In the genomic region with DNA sequence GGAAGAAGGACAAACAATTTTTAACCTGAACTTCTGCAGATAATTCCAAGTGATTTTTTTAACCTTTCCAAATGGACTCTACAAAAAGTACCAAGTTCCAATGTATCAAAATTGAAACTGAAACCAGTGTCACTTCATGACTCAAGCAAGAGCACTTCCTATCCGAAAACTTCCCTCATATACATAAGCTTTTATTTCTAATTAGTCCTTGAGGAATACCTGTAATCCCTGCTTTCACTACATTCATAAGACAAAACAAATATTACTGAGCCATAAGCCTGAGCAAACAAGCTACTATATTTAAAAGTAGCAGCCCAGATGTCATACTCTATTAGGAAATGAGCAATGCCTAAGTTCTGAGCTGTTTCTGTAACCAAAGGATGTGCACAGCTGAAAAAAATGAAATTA, we compare ENCODE assay signal across 8 cellular contexts.
DNase-seq lines count a peak whose midpoint lies in the region; ATAC-seq, FAIRE-seq and TF ChIP-seq lines count a peak whose summit lies in the region.

No MANE protein-coding gene starts in this region.

- POLR2A ChIA-PET in HepG2 (lab: Yijun Ruan, JAX) = no interaction called here

- 5% methylated on average over 1 of the region's 1 CpG for WGBS in liver
- 0% methylated on average over 1 of the region's 1 CpG for WGBS in HepG2 (ENCODE audit: low lambda C conversion rate)
- WGBS in heart right ventricle, 2 donors = 29 to 57% methylated on average over 1 of the region's 1 CpG
- 17 to 24% (median 21%) methylated on average over 1 of the region's 1 CpG for WGBS in adrenal gland, 4 donors

- TF ChIP-seq CTCF in liver (IDR thresholded peaks at IDR 0.05; ENCODE audit: low read depth, low read length, missing input control) (no peak), HepG2 (CRISPR knock-in tag; IDR thresholded peaks at IDR 0.05) (no peak), RWPE2 (IDR thresholded peaks at IDR 0.05; ENCODE audit: poor library complexity, severe bottlenecking) (no peak), heart right ventricle (IDR thresholded peaks at IDR 0.05) (no peak), GM13976 (IDR thresholded peaks at IDR 0.05; ENCODE audit: borderline replicate concordance, control extremely low read depth, extremely low read depth, insufficient read depth, missing control alignments) (no peak), adrenal gland (IDR thresholded peaks at IDR 0.05) (no peak)

- TF ChIP-seq RAD21 in liver (IDR thresholded peaks at IDR 0.05) (peak in 1 of 2 donors; percentile 4), HepG2 (CRISPR knock-in tag; IDR thresholded peaks at IDR 0.05) (no peak)

- TF ChIP-seq POLR2A in HepG2 (IDR thresholded peaks at IDR 0.05; ENCODE audit: insufficient read depth in 1 of 2, low read depth in 2 of 2, low read length in 2 of 2) = no peak
- no peak for TF ChIP-seq POLR2A in adrenal gland (IDR thresholded peaks at IDR 0.05)

- no peaks in the 10 kb centered on the region for H3K9me3 ChIP-seq in liver (ENCODE audit: control insufficient read depth in 4 of 4, low read length in 3 of 4)
- no peaks in the 10 kb centered on the region for H3K9me3 ChIP-seq in HepG2 (ENCODE audit: low read length)
- no peaks in the 10 kb centered on the region for H3K9me3 ChIP-seq in RWPE2 (ENCODE audit: severe bottlenecking)
- H3K9me3 ChIP-seq in heart right ventricle = no peaks in the 10 kb centered on the region
- no peaks in the 10 kb centered on the region for H3K9me3 ChIP-seq in adrenal gland (replicated peaks in 1 of 3)

- H2AFZ ChIP-seq in HepG2 (ENCODE audit: low read length) = no peak overlapping the region

- DNase-seq in HepG2 (ENCODE audit: low spot score) (no peak), RWPE2 (ENCODE audit: low spot score) (no peak), heart right ventricle (no peak), GM13976 (ENCODE audit: low spot score) (no peak), iPS-NIHi11 (ENCODE audit: low spot score) (no peak), HUDEP-2 (lab: John Stamatoyannopoulos, UW; ENCODE audit: unreplicated experiment in 76 of 76) (no peak), adrenal gland (no peak)

- BruUV-seq in HepG2 (replicated peaks; lab: Mats Ljungman, UMichigan) = no TSS peak

- no peak for FAIRE-seq in HepG2 (lab: Jason Lieb, UNC)

- H3K36me3 ChIP-seq in liver (ENCODE audit: control insufficient read depth in 4 of 4, insufficient read depth in 3 of 4, low read depth in 1 of 4, low read length in 3 of 4) (no peaks in the 10 kb centered on the region), HepG2 (replicated peaks in 1 of 2; ENCODE audit: control insufficient read depth in 1 of 2, insufficient read depth in 2 of 2, low read length in 2 of 2) (no peaks in the 10 kb centered on the region), RWPE2 (ENCODE audit: low read depth) (no peaks in the 10 kb centered on the region), heart right ventricle (no peaks in the 10 kb centered on the region), adrenal gland (replicated peaks in 1 of 2) (no peaks in the 10 kb centered on the region)

- peak overlapping the region in 1 of 2 donors; percentile 54 for H3K9ac ChIP-seq in liver (ENCODE audit: low read depth in 1 of 2, low read length in 2 of 2)
- no peak overlapping the region for H3K9ac ChIP-seq in HepG2 (ENCODE audit: insufficient read depth, low read depth, low read length)

- H3K4me3 ChIP-seq in liver (ENCODE audit: low read depth in 1 of 3, low read length in 3 of 3) (peak overlapping the region; percentile 21 to 35 (median 28)), HepG2 (replicated peaks in 1 of 3; ENCODE audit: insufficient read depth in 1 of 3, low read depth in 2 of 3, low read length in 3 of 3) (no peak overlapping the region), RWPE2 (ENCODE audit: severe bottlenecking) (no peak overlapping the region), heart right ventricle (peak overlapping the region in 6 of 10 donors; percentile 16 to 34 (median 28)), adrenal gland (peak overlapping the region in 1 of 4 donors; percentile 30)

- ATAC-seq in HepG2 (no peak), RWPE2 (ENCODE audit: low read depth) (peak; percentile 86), heart right ventricle (peak in 6 of 8 donors; percentile 20 to 65 (median 50))

- intact Hi-C loops in HepG2 (cut with micrococcal nuclease; ENCODE audit: unreplicated experiment) (no loop called here), heart right ventricle (cut with DNase I) (loop anchor here in 5 of 10 donors (5.0 to 10.0 kb wide), 4 partner anchors 70 to 227 kb away; a partner anchor contains a TSS), adrenal gland (cut with DNase I) (no loop called here)

- CTCF ChIA-PET in HepG2 (lab: Yijun Ruan, JAX; ENCODE audit: low intra/inter-chr PET ratio, low total read pairs) = no interaction called here

- H3K27ac ChIP-seq in liver (ENCODE audit: low read depth in 1 of 2, low read length in 2 of 2) = peak overlapping the region; percentile 37 to 46
- H3K27ac ChIP-seq in HepG2 (ENCODE audit: extremely low read length, insufficient read depth, low read length) = no peak overlapping the region
- no peak overlapping the region for H3K27ac ChIP-seq in RWPE2 (ENCODE audit: poor library complexity, severe bottlenecking)
- peak overlapping the region; percentile 3 to 86 (median 67) for H3K27ac ChIP-seq in heart right ventricle
- peak overlapping the region in 2 of 5 donors; percentile 48 to 76 for H3K27ac ChIP-seq in adrenal gland

- TF ChIP-seq EP300 in HepG2 (IDR thresholded peaks at IDR 0.05; ENCODE audit: low read depth in 2 of 2, low read length in 2 of 2) (no peak), HepG2 (CRISPR knock-in tag; IDR thresholded peaks at IDR 0.05; ENCODE audit: borderline replicate concordance) (no peak)

- peaks cover 0 to 4% (median 0%) of the 10 kb centered on the region in 4 donors for H3K27me3 ChIP-seq in liver (ENCODE audit: control insufficient read depth in 4 of 4, insufficient read depth in 4 of 4, low read length in 3 of 4)
- 0 out of 5 replicates have a peak, but pooled peaks cover 0 to 4% of the 10 kb centered on the region in 2 experiments for H3K27me3 ChIP-seq in HepG2 (ENCODE audit: control insufficient read depth in 1 of 2, insufficient read depth in 2 of 2, low read length in 2 of 2)
- H3K27me3 ChIP-seq in RWPE2 (ENCODE audit: insufficient read depth, poor library complexity, severe bottlenecking) = no peaks in the 10 kb centered on the region
- no peaks in the 10 kb centered on the region for H3K27me3 ChIP-seq in heart right ventricle
- H3K27me3 ChIP-seq in adrenal gland = no peaks in the 10 kb centered on the region

- H3K4me1 ChIP-seq in liver (ENCODE audit: control insufficient read depth in 4 of 4, insufficient read depth in 4 of 4, low read length in 3 of 4) = peaks cover 0 to 5% (median 2%) of the 10 kb centered on the region in 4 donors
- no peaks in the 10 kb centered on the region for H3K4me1 ChIP-seq in HepG2 (ENCODE audit: insufficient read depth, low read length)
- H3K4me1 ChIP-seq in RWPE2 (ENCODE audit: insufficient read depth, poor library complexity, severe bottlenecking) = no peaks in the 10 kb centered on the region
- peaks cover 0 to 50% (median 37%) of the 10 kb centered on the region in 9 donors for H3K4me1 ChIP-seq in heart right ventricle
- no peaks in the 10 kb centered on the region for H3K4me1 ChIP-seq in adrenal gland (replicated peaks in 1 of 2)

- H4K20me1 ChIP-seq in HepG2 (ENCODE audit: insufficient read depth, low read length) = no peaks in the 10 kb centered on the region

- H3K79me2 ChIP-seq in HepG2 (ENCODE audit: insufficient read depth, low read length) = no peaks in the 10 kb centered on the region

- no peak overlapping the region for H3K4me2 ChIP-seq in HepG2 (ENCODE audit: low read depth, low read length)

- in situ Hi-C loops in HepG2 (cut with HindIII; ENCODE audit: extremely low pct_ligation_motif_present, low pct_unique_long_range_greater_than_20kb) = no loop called here
- in situ Hi-C loops in GM13976 (cut with MboI; ENCODE audit: low sequenced_read_pairs, unreplicated experiment) = no loop called here

TF ChIP-seq in liver, 16 proteins besides CTCF, POLR2A, EP300 and RAD21 (continues in another document):
- no peak for TF ChIP-seq FOXA2 (IDR thresholded peaks at IDR 0.05)
- TF ChIP-seq FOXA1 (IDR thresholded peaks at IDR 0.05) = no peak
- TF ChIP-seq RXRA (IDR thresholded peaks at IDR 0.05) = no peak
- TF ChIP-seq TAF1 (conservative IDR thresholded peaks at IDR 0.05) = no peak
- TF ChIP-seq JUND (IDR thresholded peaks at IDR 0.05) = peak in 1 of 2 donors; percentile 10
- TF ChIP-seq, protein P1, sequence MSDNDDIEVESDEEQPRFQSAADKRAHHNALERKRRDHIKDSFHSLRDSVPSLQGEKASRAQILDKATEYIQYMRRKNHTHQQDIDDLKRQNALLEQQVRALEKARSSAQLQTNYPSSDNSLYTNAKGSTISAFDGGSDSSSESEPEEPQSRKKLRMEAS (IDR thresholded peaks at IDR 0.05) = no peak
- TF ChIP-seq HNF4A (conservative IDR thresholded peaks at IDR 0.05) = peak; percentile 28 to 51
- TF ChIP-seq, protein P2, sequence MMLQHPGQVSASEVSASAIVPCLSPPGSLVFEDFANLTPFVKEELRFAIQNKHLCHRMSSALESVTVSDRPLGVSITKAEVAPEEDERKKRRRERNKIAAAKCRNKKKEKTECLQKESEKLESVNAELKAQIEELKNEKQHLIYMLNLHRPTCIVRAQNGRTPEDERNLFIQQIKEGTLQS (IDR thresholded peaks at IDR 0.05) = no peak
- no peak for TF ChIP-seq HNF4G (IDR thresholded peaks at IDR 0.05)
- no peak for TF ChIP-seq NR2F2 (IDR thresholded peaks at IDR 0.05)
- peak; percentile 8 for TF ChIP-seq SP1 (IDR thresholded peaks at IDR 0.05)
- peak; percentile 36 for TF ChIP-seq YY1 (IDR thresholded peaks at IDR 0.05)

TF ChIP-seq in HepG2, 621 proteins besides CTCF, POLR2A, EP300 and RAD21 (continues in another document):
- no peak for TF ChIP-seq NR2F2 (IDR thresholded peaks at IDR 0.05; ENCODE audit: borderline replicate concordance, low read depth)
- TF ChIP-seq, protein P3, sequence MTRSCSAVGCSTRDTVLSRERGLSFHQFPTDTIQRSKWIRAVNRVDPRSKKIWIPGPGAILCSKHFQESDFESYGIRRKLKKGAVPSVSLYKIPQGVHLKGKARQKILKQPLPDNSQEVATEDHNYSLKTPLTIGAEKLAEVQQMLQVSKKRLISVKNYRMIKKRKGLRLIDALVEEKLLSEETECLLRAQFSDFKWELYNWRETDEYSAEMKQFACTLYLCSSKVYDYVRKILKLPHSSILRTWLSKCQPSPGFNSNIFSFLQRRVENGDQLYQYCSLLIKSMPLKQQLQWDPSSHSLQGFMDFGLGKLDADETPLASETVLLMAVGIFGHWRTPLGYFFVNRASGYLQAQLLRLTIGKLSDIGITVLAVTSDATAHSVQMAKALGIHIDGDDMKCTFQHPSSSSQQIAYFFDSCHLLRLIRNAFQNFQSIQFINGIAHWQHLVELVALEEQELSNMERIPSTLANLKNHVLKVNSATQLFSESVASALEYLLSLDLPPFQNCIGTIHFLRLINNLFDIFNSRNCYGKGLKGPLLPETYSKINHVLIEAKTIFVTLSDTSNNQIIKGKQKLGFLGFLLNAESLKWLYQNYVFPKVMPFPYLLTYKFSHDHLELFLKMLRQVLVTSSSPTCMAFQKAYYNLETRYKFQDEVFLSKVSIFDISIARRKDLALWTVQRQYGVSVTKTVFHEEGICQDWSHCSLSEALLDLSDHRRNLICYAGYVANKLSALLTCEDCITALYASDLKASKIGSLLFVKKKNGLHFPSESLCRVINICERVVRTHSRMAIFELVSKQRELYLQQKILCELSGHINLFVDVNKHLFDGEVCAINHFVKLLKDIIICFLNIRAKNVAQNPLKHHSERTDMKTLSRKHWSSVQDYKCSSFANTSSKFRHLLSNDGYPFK (CRISPR knock-in tag; IDR thresholded peaks at IDR 0.05; ENCODE audit: borderline replicate concordance) = no peak

Comparison
In these comparisons a context has a peak if more than half of its experiments do, and no peak if none do; other contexts are left out.
1. H3K27ac ChIP-seq: peak in liver (2 of 2) and heart right ventricle (10 of 10); none in HepG2 (single experiment) and RWPE2 (single experiment).
2. H3K4me3 ChIP-seq: peak in liver (3 of 3) and heart right ventricle (6 of 10); none in HepG2 (0 of 3) and RWPE2 (single experiment).